In genomic region chr3:170797685-170798084, GRCh38 we compare ENCODE assay signal across 29 cellular contexts.
"Had no signal": no experiment of that assay in that cellular context is flagged by ENCODE, and none has a peak within 500 bp of the region (broad histone marks: within the 10 kb centered on the region; RNA-seq: fewer than 3 reads in every experiment).

No MANE protein-coding gene starts in this region.

- H3K36me3 Mint-ChIP-seq: stimulated activated effector memory CD8-positive, alpha-beta T cell treated with anti-CD3 and anti-CD28 coated beads, Interleukin-12 subunit alpha, Interleukin-12 subunit beta, amount 100 ng/mL, for 72 hours; stimulated activated memory B cell treated with anti-CD40 and anti-IgM and Interleukin-4, amounts not matched to agents 10 μg/mL and 1 μg/mL and 100 μg/mL, for 72 hours; type B pancreatic cell had no signal

- H3K27me3 ChIP-seq: stomach, suprapubic skin, testis, thyroid gland, tibial artery, tibial nerve, transverse colon, upper lobe of left lung, upper lobe of right lung, uterus, vagina had no signal

- H3K27ac Mint-ChIP-seq: stimulated activated effector memory CD8-positive, alpha-beta T cell treated with anti-CD3 and anti-CD28 coated beads, Interleukin-12 subunit alpha, Interleukin-12 subunit beta, amount 100 ng/mL, for 72 hours; stimulated activated memory B cell treated with anti-CD40 and anti-IgM and Interleukin-4, amounts not matched to agents 10 μg/mL and 1 μg/mL and 100 μg/mL, for 72 hours; stimulated activated naive B cell treated with anti-CD40 and anti-IgM and Interleukin-4, amounts not matched to agents 10 μg/mL and 1 μg/mL and 100 μg/mL, for 72 hours; stimulated activated naive CD8-positive, alpha-beta T cell treated with anti-CD3 and anti-CD28 coated beads, Interleukin-15, Interleukin-2, amounts not matched to agents 100 ng/mL and 50 ng/mL, for 24 hours; type B pancreatic cell had no signal

- H3K4me1 Mint-ChIP-seq: stimulated activated effector memory CD8-positive, alpha-beta T cell treated with anti-CD3 and anti-CD28 coated beads, Interleukin-12 subunit alpha, Interleukin-12 subunit beta, amount 100 ng/mL, for 72 hours; stimulated activated memory B cell treated with anti-CD40 and anti-IgM and Interleukin-4, amounts not matched to agents 10 μg/mL and 1 μg/mL and 100 μg/mL, for 72 hours; stimulated activated naive B cell treated with anti-CD40 and anti-IgM and Interleukin-4, amounts not matched to agents 10 μg/mL and 1 μg/mL and 100 μg/mL, for 72 hours; stimulated activated naive CD8-positive, alpha-beta T cell treated with anti-CD3 and anti-CD28 coated beads, Interleukin-15, amount 100 ng/mL, for 72 hours had no signal

- ATAC-seq: stimulated activated effector memory CD8-positive, alpha-beta T cell treated with anti-CD3 and anti-CD28 coated beads, Interleukin-12 subunit alpha, Interleukin-12 subunit beta, amount 100 ng/mL, for 72 hours; stimulated activated memory B cell treated with anti-CD40 and anti-IgM and Interleukin-4, amounts not matched to agents 10 μg/mL and 1 μg/mL and 100 μg/mL, for 72 hours; stimulated activated naive B cell treated with anti-CD40 and anti-IgM and Interleukin-4, amounts not matched to agents 10 μg/mL and 1 μg/mL and 100 μg/mL, for 72 hours; stimulated activated naive CD8-positive, alpha-beta T cell treated with anti-CD3 and anti-CD28 coated beads, Interleukin-15, amount 100 ng/mL, for 72 hours; stimulated activated naive CD8-positive, alpha-beta T cell treated with anti-CD3 and anti-CD28 coated beads, Interleukin-15, Interleukin-2, amounts not matched to agents 100 U/mL and 50 U/mL, for 24 hours; upper lobe of right lung had no signal

- H3K4me3 Mint-ChIP-seq: stimulated activated effector memory CD8-positive, alpha-beta T cell treated with anti-CD3 and anti-CD28 coated beads, Interleukin-12 subunit alpha, Interleukin-12 subunit beta, amount 100 ng/mL, for 72 hours; stimulated activated memory B cell treated with anti-CD40 and anti-IgM and Interleukin-4, amounts not matched to agents 10 μg/mL and 1 μg/mL and 100 μg/mL, for 72 hours; stimulated activated naive B cell treated with anti-CD40 and anti-IgM and Interleukin-4, amounts not matched to agents 10 μg/mL and 1 μg/mL and 100 μg/mL, for 72 hours; stimulated activated naive CD8-positive, alpha-beta T cell treated with anti-CD3 and anti-CD28 coated beads, Interleukin-15, amount 100 ng/mL, for 72 hours; stimulated activated naive CD8-positive, alpha-beta T cell treated with anti-CD3 and anti-CD28 coated beads, Interleukin-15, Interleukin-2, amounts not matched to agents 100 ng/mL and 50 ng/mL, for 24 hours; type B pancreatic cell had no signal

- H3K4me1 ChIP-seq: stomach, thyroid gland, transverse colon, upper lobe of left lung, upper lobe of right lung, uterus, vagina had no signal

- H3K27ac ChIP-seq: stomach, suprapubic skin, testis, thoracic aorta, thyroid gland, tibial artery, tibial nerve, transverse colon, upper lobe of left lung, upper lobe of right lung, uterus, vagina had no signal

- H3K36me3 ChIP-seq: stomach, suprapubic skin, thoracic aorta, thyroid gland, tibial artery, tibial nerve, transverse colon, upper lobe of left lung, upper lobe of right lung, uterus, vagina had no signal

- H3K9me3 Mint-ChIP-seq: stimulated activated effector memory CD8-positive, alpha-beta T cell treated with anti-CD3 and anti-CD28 coated beads, Interleukin-12 subunit alpha, Interleukin-12 subunit beta, amount 100 ng/mL, for 72 hours; stimulated activated naive B cell treated with anti-CD40 and anti-IgM and Interleukin-4, amounts not matched to agents 10 μg/mL and 1 μg/mL and 100 μg/mL, for 72 hours; stimulated activated naive CD8-positive, alpha-beta T cell treated with anti-CD3 and anti-CD28 coated beads, Interleukin-15, amount 100 ng/mL, for 72 hours; type B pancreatic cell had no signal

- FAIRE-seq: urothelium cell line had no signal

- DNase-seq: stimulated activated CD4-positive, alpha-beta T cell treated with anti-CD3 and anti-CD28 coated beads, Interleukin-2, amount 100 ng/mL, for 48 hours; stimulated activated CD4-positive, alpha-beta T cell treated with anti-CD3 and anti-CD28 coated beads, Interleukin-4, amount 100 ng/mL, for 1 hour; stimulated activated CD4-positive, alpha-beta T cell treated with anti-CD3 and anti-CD28 coated beads, Interleukin-4, amount 100 ng/mL, for 24 hours; stimulated activated CD4-positive, alpha-beta T cell treated with anti-CD3 and anti-CD28 coated beads, Interleukin-4, amount 100 ng/mL, for 4 hours; stimulated activated CD8-positive, alpha-beta memory T cell treated with anti-CD3 and anti-CD28 coated beads, Interleukin-4, amount 100 ng/mL, for 48 hours; stimulated activated naive B cell treated with anti-CD40 and anti-IgM and Interleukin-4, amounts not matched to agents 10 μg/mL and 1 μg/mL and 100 μg/mL, for 72 hours; stimulated activated naive CD4-positive, alpha-beta T cell; stimulated activated naive CD4-positive, alpha-beta T cell treated with Interleukin-2 at 50 U/mL for 16 hours; stimulated activated naive CD8-positive, alpha-beta T cell treated with anti-CD3 and anti-CD28 coated beads, Interleukin-15, amount 100 ng/mL, for 72 hours; stimulated activated naive CD8-positive, alpha-beta T cell treated with anti-CD3 and anti-CD28 coated beads, Interleukin-15, Interleukin-2, amounts not matched to agents 100 U/mL and 50 U/mL, for 24 hours; stomach; substantia nigra; testis; thyroid gland; tibial artery; transverse colon; trophoblast cell; upper lobe of left lung; upper lobe of right lung; uterus had no signal

- H3K9me3 ChIP-seq: stomach, testis, thoracic aorta, thyroid gland, tibial nerve, transverse colon, upper lobe of left lung, upper lobe of right lung, uterus, vagina had no signal

- H3K4me3 ChIP-seq: stomach, suprapubic skin, testis, thoracic aorta, thyroid gland, tibial artery, tibial nerve, transverse colon, upper lobe of left lung, upper lobe of right lung, uterus, vagina had no signal
